ENCODE assay signal across 24 cellular contexts in genomic region chr22:20588843-20589581, GRCh38.
A peak's percentile ranks its signal among the peaks of the same experiment; 100 is the strongest.
DNase-seq lines count a peak whose midpoint lies in the region; ATAC-seq and TF ChIP-seq lines count a peak whose summit lies in the region.
"Had no signal": no experiment of that assay in that cellular context is flagged by ENCODE, and none has a peak within 500 bp of the region (broad histone marks: within the 10 kb centered on the region; RNA-seq: fewer than 3 reads in every experiment).

No MANE protein-coding gene starts in this region.

- no peak for TF ChIP-seq CTCF in WERI-Rb-1 (IDR thresholded peaks at IDR 0.05; ENCODE audit: low read depth, low read length)

- 91 to 94% methylated on average over 13 of the region's 13 CpGs for WGBS in ectodermal cell, 2 experiments

- peak; percentile 21 for ATAC-seq in stimulated activated naive CD8-positive, alpha-beta T cell treated with anti-CD3 and anti-CD28 coated beads, Interleukin-15, amount 100 ng/mL, for 72 hours
- no peak for ATAC-seq in stimulated activated naive CD8-positive, alpha-beta T cell treated with anti-CD3 and anti-CD28 coated beads, Interleukin-15, Interleukin-2, amounts not matched to agents 100 U/mL and 50 U/mL, for 24 hours
- ATAC-seq in left lobe of liver (no peak), GM18907 (IDR thresholded peaks at IDR 0.05; ENCODE audit: unreplicated experiment) (no peak), HG03097 (IDR thresholded peaks at IDR 0.05; ENCODE audit: low FRiP score, unreplicated experiment) (no peak)
- ATAC-seq: activated T-cell treated with anti-CD3 and anti-CD28 coated beads, Interleukin-2, amount 50 U/mL, for 72 hours; Right ventricle myocardium inferior had no signal

- H3K36me3 ChIP-seq in ectodermal cell (ENCODE audit: control insufficient read depth, insufficient read depth, low read length), result peaks cover 14% of the 10 kb centered on the region
- H3K36me3 ChIP-seq in WERI-Rb-1, result peaks cover 37% of the 10 kb centered on the region

- no peak overlapping the region for H3K4me3 ChIP-seq in ectodermal cell (ENCODE audit: insufficient read depth, low read depth, low read length)
- H3K4me3 ChIP-seq in WERI-Rb-1 (ENCODE audit: low read depth, low read length), result no peak overlapping the region
- H3K4me3 ChIP-seq: ascending aorta; BLaER1 treated with 17β-estradiol and CSF1 and Interleukin-3, amounts not matched to agents 10 nM and 100 nM; pancreas; sigmoid colon had no signal

- no peaks in the 10 kb centered on the region for H3K27me3 Mint-ChIP-seq in stimulated activated naive CD8-positive, alpha-beta T cell treated with anti-CD3 and anti-CD28 coated beads, Interleukin-15, amount 100 ng/mL, for 72 hours
- H3K27me3 Mint-ChIP-seq: activated naive CD4-positive, alpha-beta T cell treated with anti-CD3 and anti-CD28 coated beads, Interleukin-2, amount 50 U/mL, for 24 hours; central memory CD8-positive, alpha-beta T cell; memory B cell; naive B cell had no signal

- H3K4me3 Mint-ChIP-seq in stimulated activated naive CD8-positive, alpha-beta T cell treated with anti-CD3 and anti-CD28 coated beads, Interleukin-15, amount 100 ng/mL, for 72 hours, result no peak overlapping the region
- H3K4me3 Mint-ChIP-seq: activated naive CD4-positive, alpha-beta T cell treated with anti-CD3 and anti-CD28 coated beads, Interleukin-2, amount 50 U/mL, for 24 hours; activated T-cell treated with anti-CD3 and anti-CD28 coated beads, Interleukin-2, amount 50 U/mL, for 72 hours; central memory CD8-positive, alpha-beta T cell; H9; memory B cell; naive B cell had no signal

- H3K4me1 Mint-ChIP-seq in stimulated activated naive CD8-positive, alpha-beta T cell treated with anti-CD3 and anti-CD28 coated beads, Interleukin-15, amount 100 ng/mL, for 72 hours, result peaks cover 13% of the 10 kb centered on the region
- H3K4me1 Mint-ChIP-seq: memory B cell had no signal

- DNase-seq in stimulated activated naive CD8-positive, alpha-beta T cell treated with anti-CD3 and anti-CD28 coated beads, Interleukin-15, amount 100 ng/mL, for 72 hours, result no peak
- DNase-seq in stimulated activated naive CD8-positive, alpha-beta T cell treated with anti-CD3 and anti-CD28 coated beads, Interleukin-15, Interleukin-2, amounts not matched to agents 100 U/mL and 50 U/mL, for 24 hours, result no peak
- peak; percentile 39 for DNase-seq in left lobe of liver (ENCODE audit: low spot score)
- no peak for DNase-seq in DMS53 treated with DMSO at 0.1 percent for 48 hours (lab: John Stamatoyannopoulos, UW; ENCODE audit: unreplicated experiment)
- DNase-seq in WERI-Rb-1, result no peak
- DNase-seq: activated T-cell treated with anti-CD3 and anti-CD28 coated beads, Interleukin-2, amount 50 U/mL, for 72 hours; H9; naive B cell; NCI-H2171 treated with DMSO at 0.1 percent for 48 hours; NCI-H526 treated with DMSO at 0.1 percent for 48 hours; sigmoid colon; stimulated activated CD8-positive, alpha-beta memory T cell treated with anti-CD3 and anti-CD28 coated beads, Interleukin-4, amount 100 ng/mL, for 48 hours; SW 1271 had no signal

- H3K27ac Mint-ChIP-seq in stimulated activated naive CD8-positive, alpha-beta T cell treated with anti-CD3 and anti-CD28 coated beads, Interleukin-15, amount 100 ng/mL, for 72 hours, result no peak overlapping the region
- H3K27ac Mint-ChIP-seq: activated naive CD4-positive, alpha-beta T cell treated with anti-CD3 and anti-CD28 coated beads, Interleukin-2, amount 50 U/mL, for 24 hours; activated T-cell treated with anti-CD3 and anti-CD28 coated beads, Interleukin-2, amount 50 U/mL, for 72 hours; memory B cell had no signal

- H3K9me3 ChIP-seq in ectodermal cell (ENCODE audit: control insufficient read depth, low read length) (no peaks in the 10 kb centered on the region), WERI-Rb-1 (ENCODE audit: severe bottlenecking) (no peaks in the 10 kb centered on the region)
- H3K9me3 ChIP-seq: ascending aorta; BLaER1 treated with 17β-estradiol and CSF1 and Interleukin-3, amounts not matched to agents 10 nM and 100 nM; pancreas; sigmoid colon had no signal

- H3K27me3 ChIP-seq in ectodermal cell (ENCODE audit: control insufficient read depth, insufficient read depth, low read length, poor library complexity, severe bottlenecking) (no peaks in the 10 kb centered on the region), WERI-Rb-1 (ENCODE audit: insufficient read depth, low read depth, severe bottlenecking) (no peaks in the 10 kb centered on the region)
- H3K27me3 ChIP-seq: ascending aorta; BLaER1 treated with 17β-estradiol and CSF1 and Interleukin-3, amounts not matched to agents 10 nM and 100 nM; pancreas; sigmoid colon had no signal

- H3K9me3 Mint-ChIP-seq in stimulated activated naive CD8-positive, alpha-beta T cell treated with anti-CD3 and anti-CD28 coated beads, Interleukin-15, amount 100 ng/mL, for 72 hours, result no peaks in the 10 kb centered on the region
- H3K9me3 Mint-ChIP-seq: activated naive CD4-positive, alpha-beta T cell treated with anti-CD3 and anti-CD28 coated beads, Interleukin-2, amount 50 U/mL, for 24 hours; activated T-cell treated with anti-CD3 and anti-CD28 coated beads, Interleukin-2, amount 50 U/mL, for 72 hours; central memory CD8-positive, alpha-beta T cell; H9; memory B cell; naive B cell had no signal

- H3K27ac ChIP-seq in ectodermal cell (ENCODE audit: insufficient read depth, low read depth, low read length, poor library complexity, severe bottlenecking), result peak overlapping the region; percentile 36
- H3K27ac ChIP-seq in WERI-Rb-1, result no peak overlapping the region
- H3K27ac ChIP-seq: ascending aorta; BLaER1 treated with 17β-estradiol and CSF1 and Interleukin-3, amounts not matched to agents 10 nM and 100 nM; KMS-11; pancreas; sigmoid colon had no signal

- H3K4me1 ChIP-seq in ectodermal cell (ENCODE audit: control insufficient read depth, insufficient read depth, low read length), result peaks cover 5% of the 10 kb centered on the region
- H3K4me1 ChIP-seq: ascending aorta, pancreas had no signal
